31 cellular contexts compared by ENCODE assay signal in genomic region chr4:109850601-109851000, GRCh38. TPM values are rescaled to one million over a fixed set of nuclear protein-coding genes. Genes with fewer than 3 reads are reported as not detected.
"Had no signal": no experiment of that assay in that cellular context is flagged by ENCODE, and none has a peak within 500 bp of the region (broad histone marks: within the 10 kb centered on the region; RNA-seq: fewer than 3 reads in every experiment).

No MANE protein-coding gene starts in this region.

- H3K9me3 ChIP-seq: ascending aorta, breast epithelium had no signal

- FAIRE-seq: TTC549 had no signal

- H3K27ac ChIP-seq: ascending aorta, brain microvascular endothelial cell, breast epithelium, VCaP had no signal

- H3K27me3 ChIP-seq: ascending aorta, brain microvascular endothelial cell, breast epithelium had no signal

- H3K36me3 ChIP-seq: ascending aorta, brain microvascular endothelial cell, breast epithelium had no signal

- DNase-seq: activated B cell treated with CpG ODN at 0.5 μM for 24 hours; activated CD4-positive, alpha-beta memory T cell treated with anti-CD3 and anti-CD28 coated beads, Interleukin-2, amount 10 ng/mL, durations not matched to agents 7 days and 5 days; activated CD4-positive, alpha-beta T cell treated with anti-CD3 and anti-CD28 coated beads for 36 hours; activated CD4-positive, alpha-beta T cell treated with anti-CD3 and anti-CD28 coated beads for 48 hours; activated CD4-positive, alpha-beta T cell treated with anti-CD3 and anti-CD28 coated beads, Interleukin-2, amount 10 ng/mL, durations not matched to agents 7 days and 5 days; activated CD4-positive, alpha-beta T cell treated with anti-CD3 and anti-CD28 coated beads, Interleukin-2, amount 50 U/mL, for 48 hours; activated CD4-positive, CD25-positive, alpha-beta regulatory T cell treated with anti-CD3 and anti-CD28 coated beads, Interleukin-2, amount 50 U/mL, for 72 hours; activated CD8-positive, alpha-beta memory T cell treated with anti-CD3 and anti-CD28 coated beads for 24 hours; activated CD8-positive, alpha-beta memory T cell treated with anti-CD3 and anti-CD28 coated beads, Interleukin-2, amount 10 ng/mL, durations not matched to agents 7 days and 5 days; activated CD8-positive, alpha-beta memory T cell treated with anti-CD3 and anti-CD28 coated beads, Interleukin-2, amount 50 U/mL, for 48 hours; activated CD8-positive, alpha-beta T cell treated with anti-CD3 and anti-CD28 coated beads, Interleukin-2, amount 10 ng/mL, durations not matched to agents 7 days and 5 days; activated effector memory CD4-positive, alpha-beta T cell treated with Interleukin-2 at 50 U/mL for 16 hours; activated gamma-delta T cell; activated naive CD4-positive, alpha-beta T cell treated with anti-CD3 and anti-CD28 coated beads, Interleukin-2, amount 10 ng/mL, durations not matched to agents 7 days and 5 days; activated naive CD4-positive, alpha-beta T cell treated with Interleukin-2 at 50 U/mL for 16 hours; activated naive CD8-positive, alpha-beta T cell treated with anti-CD3 and anti-CD28 coated beads, Interleukin-2, amount 10 ng/mL, durations not matched to agents 7 days and 5 days; activated naive CD8-positive, alpha-beta T cell treated with anti-CD3 and anti-CD28 coated beads, Interleukin-2, amount 50 U/mL, for 24 hours; activated T-cell treated with anti-CD3 and anti-CD28 coated beads, Interleukin-2, amount 50 U/mL, for 24 hours; activated T-cell treated with anti-CD3 and anti-CD28 coated beads, Interleukin-2, amount 50 U/mL, for 48 hours; amygdala; anterior cingulate cortex; brain microvascular endothelial cell; caudate nucleus; cerebellar nuclear complex; T-helper 1 cell; T-helper 2 cell; T-helper 9 cell had no signal

- H3K4me1 ChIP-seq: ascending aorta, breast epithelium had no signal

- H3K4me3 ChIP-seq: ascending aorta, breast epithelium had no signal

- ATAC-seq: activated CD4-positive, alpha-beta T cell treated with anti-CD3 and anti-CD28 coated beads for 36 hours; activated CD8-positive, alpha-beta memory T cell treated with anti-CD3 and anti-CD28 coated beads, Interleukin-2, amount 10 ng/mL, durations not matched to agents 7 days and 5 days; activated CD8-positive, alpha-beta T cell treated with anti-CD3 and anti-CD28 coated beads, Interleukin-2, amount 10 ng/mL, durations not matched to agents 7 days and 5 days; activated naive CD8-positive, alpha-beta T cell treated with anti-CD3 and anti-CD28 coated beads, Interleukin-2, amount 50 U/mL, for 24 hours had no signal

RNA-seq across cellular contexts. Expression of gene LRIT3, which starts 2.7 kb away (rescaled TPM):
- total RNA-seq: ascending aorta had no signal

RNA-seq across cellular contexts. Expression of gene RRH, which starts 22.8 kb away (rescaled TPM):
- total RNA-seq: activated B cell treated with CpG ODN at 0.5 μM for 24 hours; activated naive CD8-positive, alpha-beta T cell treated with anti-CD3 and anti-CD28 coated beads, Interleukin-2, amount 10 ng/mL, durations not matched to agents 7 days and 5 days; ascending aorta had no signal

RNA-seq across cellular contexts. Expression of gene GAR1, which starts 35.0 kb away (rescaled TPM):
- total RNA-seq: ascending aorta had no signal

RNA-seq across cellular contexts. Expression of gene CFI, which starts 48.8 kb away (rescaled TPM):
- total RNA-seq: activated B cell treated with CpG ODN at 0.5 μM for 24 hours; activated CD4-positive, alpha-beta T cell treated with anti-CD3 and anti-CD28 coated beads for 36 hours; activated CD4-positive, alpha-beta T cell treated with anti-CD3 and anti-CD28 coated beads, Interleukin-2, amount 10 ng/mL, durations not matched to agents 7 days and 5 days; activated CD8-positive, alpha-beta T cell treated with anti-CD3 and anti-CD28 coated beads, Interleukin-2, amount 10 ng/mL, durations not matched to agents 7 days and 5 days; activated naive CD8-positive, alpha-beta T cell treated with anti-CD3 and anti-CD28 coated beads, Interleukin-2, amount 10 ng/mL, durations not matched to agents 7 days and 5 days had no signal
